22 cellular contexts compared by ENCODE assay signal in the genomic region with DNA sequence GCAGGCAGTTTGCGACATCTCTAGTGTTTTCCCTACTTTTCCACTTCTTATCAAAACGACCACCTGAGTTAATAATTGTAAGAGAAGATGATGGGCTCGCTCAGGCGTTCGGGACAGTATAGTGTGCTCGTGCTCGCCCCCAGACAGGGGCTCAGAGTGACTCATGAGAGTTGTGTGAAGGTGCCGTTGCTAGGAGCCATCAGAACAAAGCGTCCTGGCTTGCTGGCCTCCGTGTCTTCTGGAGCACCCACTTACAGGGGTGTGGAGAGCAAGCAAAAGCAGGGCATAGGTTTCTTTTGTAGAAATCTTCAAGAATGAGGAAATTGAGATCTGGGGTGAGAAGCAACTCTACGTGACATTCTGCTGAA.
A peak's percentile ranks its signal among the peaks of the same experiment; 100 is the strongest.
DNase-seq lines count a peak whose midpoint lies in the region; ATAC-seq and TF ChIP-seq lines count a peak whose summit lies in the region.
"Had no signal": no experiment of that assay in that cellular context is flagged by ENCODE, and none has a peak within 500 bp of the region (broad histone marks: within the 10 kb centered on the region; RNA-seq: fewer than 3 reads in every experiment).

No MANE protein-coding gene starts in this region.

- H3K9me3 ChIP-seq in right cardiac atrium (ENCODE audit: control insufficient read depth, low read length): no peaks in the 10 kb centered on the region
- no peaks in the 10 kb centered on the region for H3K9me3 ChIP-seq in left ventricle myocardium inferior (replicated peaks)
- H3K9me3 ChIP-seq: gastroesophageal sphincter, neutrophil, transverse colon had no signal

- WGBS in right cardiac atrium: 66% methylated on average over 11 of the region's 11 CpGs

- H3K27ac Mint-ChIP-seq in T-helper 2 cell treated with Interferon-gamma antibody and Interleukin-4, amounts not matched to agents 5 μg/mL and 100 μg/mL, for 36 hours: peak overlapping the region; percentile 84
- no peak overlapping the region for H3K27ac Mint-ChIP-seq in glutamatergic neuron (ENCODE audit: unreplicated experiment)
- H3K27ac Mint-ChIP-seq: CD8-positive, alpha-beta T cell had no signal

- H3K27ac ChIP-seq in right cardiac atrium (ENCODE audit: low read length): no peak overlapping the region
- no peak overlapping the region for H3K27ac ChIP-seq in left ventricle myocardium inferior (replicated peaks)
- H3K27ac ChIP-seq: gastroesophageal sphincter, neutrophil, transverse colon had no signal

- H3K27me3 ChIP-seq in right cardiac atrium (ENCODE audit: control insufficient read depth, insufficient read depth) (no peaks in the 10 kb centered on the region), left ventricle myocardium inferior (ENCODE audit: low read depth) (no peaks in the 10 kb centered on the region)
- H3K27me3 ChIP-seq: gastroesophageal sphincter, neutrophil, transverse colon had no signal

- H3K36me3 Mint-ChIP-seq in T-helper 2 cell treated with Interferon-gamma antibody and Interleukin-4, amounts not matched to agents 5 μg/mL and 100 μg/mL, for 36 hours (ENCODE audit: low read depth): no peaks in the 10 kb centered on the region
- H3K36me3 Mint-ChIP-seq in glutamatergic neuron (ENCODE audit: unreplicated experiment): no peaks in the 10 kb centered on the region
- H3K36me3 Mint-ChIP-seq: CD8-positive, alpha-beta T cell; T-cell had no signal

- H3K36me3 ChIP-seq in left ventricle myocardium inferior: no peaks in the 10 kb centered on the region
- H3K36me3 ChIP-seq: gastroesophageal sphincter, neutrophil, transverse colon had no signal

- H3K4me3 Mint-ChIP-seq in T-helper 2 cell treated with Interferon-gamma antibody and Interleukin-4, amounts not matched to agents 5 μg/mL and 100 μg/mL, for 36 hours: peak overlapping the region; percentile 10
- no peak overlapping the region for H3K4me3 Mint-ChIP-seq in glutamatergic neuron (ENCODE audit: unreplicated experiment)
- H3K4me3 Mint-ChIP-seq: CD8-positive, alpha-beta T cell had no signal

- H3K4me3 ChIP-seq in right cardiac atrium (ENCODE audit: low read length) (no peak overlapping the region), left ventricle myocardium inferior (no peak overlapping the region)
- H3K4me3 ChIP-seq: gastroesophageal sphincter, transverse colon had no signal

- DNase-seq in right cardiac atrium: peak in 1 of 3 donors; percentile 48
- DNase-seq in left ventricle myocardium inferior: no peak
- DNase-seq in T-helper 2 cell treated with Interferon-gamma antibody and Interleukin-4, amounts not matched to agents 5 μg/mL and 100 μg/mL, for 36 hours (ENCODE audit: low spot score): no peak
- no peak for DNase-seq in glutamatergic neuron
- no peak for DNase-seq in AML-193 (lab: John Stamatoyannopoulos, UW)
- no peak for DNase-seq in SK-N-DZ (ENCODE audit: low spot score)
- no peak for DNase-seq in putamen (ENCODE audit: low spot score)
- DNase-seq: dermis blood vessel endothelial cell, EL, erythroblast, GOT3, Kasumi-1, NCI-H1105, NCI-H2107, NCI-H69, SHP77, T-cell, transverse colon had no signal

- H3K4me1 Mint-ChIP-seq in T-helper 2 cell treated with Interferon-gamma antibody and Interleukin-4, amounts not matched to agents 5 μg/mL and 100 μg/mL, for 36 hours (ENCODE audit: low read depth): peaks cover 14% of the 10 kb centered on the region
- no peaks in the 10 kb centered on the region for H3K4me1 Mint-ChIP-seq in glutamatergic neuron (ENCODE audit: low read depth, unreplicated experiment)

- intact Hi-C loops in right cardiac atrium (cut with DNase I) (no loop called here), left ventricle myocardium inferior (cut with micrococcal nuclease) (no loop called here)

- H3K4me1 ChIP-seq in right cardiac atrium (ENCODE audit: control insufficient read depth, insufficient read depth, low read length): no peaks in the 10 kb centered on the region
- H3K4me1 ChIP-seq in left ventricle myocardium inferior: no peaks in the 10 kb centered on the region
- H3K4me1 ChIP-seq: gastroesophageal sphincter, transverse colon had no signal

- no peaks in the 10 kb centered on the region for H3K9me3 Mint-ChIP-seq in T-helper 2 cell treated with Interferon-gamma antibody and Interleukin-4, amounts not matched to agents 5 μg/mL and 100 μg/mL, for 36 hours
- no peaks in the 10 kb centered on the region for H3K9me3 Mint-ChIP-seq in glutamatergic neuron (ENCODE audit: unreplicated experiment)
- H3K9me3 Mint-ChIP-seq: CD8-positive, alpha-beta T cell had no signal

- ATAC-seq in right cardiac atrium (peak; percentile 50 to 64), HG02571 (IDR thresholded peaks at IDR 0.05; ENCODE audit: unreplicated experiment) (peak; percentile 41)
- ATAC-seq: CD8-positive, alpha-beta T cell; gastroesophageal sphincter had no signal

- H3K27me3 Mint-ChIP-seq in T-helper 2 cell treated with Interferon-gamma antibody and Interleukin-4, amounts not matched to agents 5 μg/mL and 100 μg/mL, for 36 hours (ENCODE audit: low read depth): no peaks in the 10 kb centered on the region
- H3K27me3 Mint-ChIP-seq in glutamatergic neuron (ENCODE audit: unreplicated experiment): peaks cover 5% of the 10 kb centered on the region

- TF ChIP-seq CTCF in left ventricle myocardium inferior (IDR thresholded peaks at IDR 0.05; ENCODE audit: borderline replicate concordance): no peak
- TF ChIP-seq CTCF in glutamatergic neuron (IDR thresholded peaks at IDR 0.05; ENCODE audit: partially characterized antibody, unreplicated experiment): no peak
